1 cellular context compared by ENCODE assay signal in genomic region chr7:33539198-33539597, GRCh38.
TF ChIP-seq lines count a peak whose summit lies in the region.

No MANE protein-coding gene starts in this region.

TF ChIP-seq in HEK293, 187 proteins besides CTCF, POLR2A, EP300 and RAD21 (continued from another document):
- TF ChIP-seq ZNF645 (tag by site-specific recombination; IDR thresholded peaks at IDR 0.05) (no peak), ZNF398 (tag by site-specific recombination; IDR thresholded peaks at IDR 0.05) (no peak), ZNF610 (tag by site-specific recombination; IDR thresholded peaks at IDR 0.05; ENCODE audit: borderline replicate concordance) (0 out of 2 replicates have a peak, but pooled peaks have one; percentile 22), INSM2 (tag by site-specific recombination; IDR thresholded peaks at IDR 0.05) (no peak), ZNF23 (tag by site-specific recombination; IDR thresholded peaks at IDR 0.05; ENCODE audit: borderline replicate concordance) (no peak), ZNF785 (tag by site-specific recombination; IDR thresholded peaks at IDR 0.05) (no peak), ZNF324 (tag by site-specific recombination; IDR thresholded peaks at IDR 0.05) (no peak), ZNF529 (tag by site-specific recombination; IDR thresholded peaks at IDR 0.05; ENCODE audit: insufficient replicate concordance) (peak; percentile 43), TRIM28 (IDR thresholded peaks at IDR 0.05; ENCODE audit: borderline replicate concordance, low read length) (peak; percentile 98; the same call in 1 of the 2 replicates)
